ENCODE assay signal across 7 cellular contexts in genomic region chr18:24805156-24805555, GRCh38.
"Had no signal": no experiment of that assay in that cellular context is flagged by ENCODE, and none has a peak within 500 bp of the region (broad histone marks: within the 10 kb centered on the region; RNA-seq: fewer than 3 reads in every experiment).

No MANE protein-coding gene starts in this region.

- DNase-seq: GM23248, H9, HCEC 1CT, KBM-7 had no signal

- H3K4me3 ChIP-seq: GM23248 had no signal

- H3K9ac ChIP-seq: GM23248 had no signal

- H3K4me3 Mint-ChIP-seq: H9, IgD-negative memory B cell had no signal

- H3K27ac Mint-ChIP-seq: H9, IgD-negative memory B cell had no signal

- ATAC-seq: HepG2 had no signal

- H2AFZ ChIP-seq: GM23248 had no signal

- H3K27ac ChIP-seq: GM23248, HL-60 had no signal
